In genomic region chr16:23505942-23506605, GRCh38 we compare ENCODE assay signal across 13 cellular contexts. TPM values are rescaled to one million over a fixed set of nuclear protein-coding genes. Genes with fewer than 3 reads are reported as not detected.
DNase-seq lines count a peak whose midpoint lies in the region; ATAC-seq, FAIRE-seq and TF ChIP-seq lines count a peak whose summit lies in the region.
"Had no signal": no experiment of that assay in that cellular context is flagged by ENCODE, and none has a peak within 500 bp of the region (broad histone marks: within the 10 kb centered on the region; RNA-seq: fewer than 3 reads in every experiment).

No MANE protein-coding gene starts in this region.

- peak overlapping the region; percentile 13 for H3K27ac Mint-ChIP-seq in activated T-helper 1 cell treated with anti-CD3 and anti-CD28 coated beads, Interleukin-12 subunit alpha, Interleukin-12 subunit beta, Interleukin-2, Interleukin-4 antibody, amounts not matched to agents 30 ng/mL and 10 ng/mL and 1 ng/mL, durations not matched to agents 14 hours and 24 hours and 36 hours

- no peaks in the 10 kb centered on the region for H3K9me3 ChIP-seq in BLaER1 treated with 17β-estradiol and CSF1 and Interleukin-3, amounts not matched to agents 10 nM and 100 nM (replicated peaks in 1 of 11)
- no peaks in the 10 kb centered on the region for H3K9me3 ChIP-seq in lower lobe of right lung
- H3K9me3 ChIP-seq: upper lobe of right lung had no signal

- H3K36me3 Mint-ChIP-seq in activated T-helper 1 cell treated with anti-CD3 and anti-CD28 coated beads, Interleukin-12 subunit alpha, Interleukin-12 subunit beta, Interleukin-2, Interleukin-4 antibody, amounts not matched to agents 30 ng/mL and 10 ng/mL and 1 ng/mL, durations not matched to agents 14 hours and 24 hours and 36 hours (ENCODE audit: low read depth): peaks cover 21% of the 10 kb centered on the region

- peak; percentile 23 for FAIRE-seq in GM12891 (lab: Jason Lieb, UNC)

- H3K27ac ChIP-seq in BLaER1 treated with 17β-estradiol and CSF1 and Interleukin-3, amounts not matched to agents 10 nM and 100 nM: no peak overlapping the region
- H3K27ac ChIP-seq in coronary artery (no peak overlapping the region), lower lobe of right lung (no peak overlapping the region)

- no peaks in the 10 kb centered on the region for H3K27me3 Mint-ChIP-seq in activated T-helper 1 cell treated with anti-CD3 and anti-CD28 coated beads, Interleukin-12 subunit alpha, Interleukin-12 subunit beta, Interleukin-2, Interleukin-4 antibody, amounts not matched to agents 30 ng/mL and 10 ng/mL and 1 ng/mL, durations not matched to agents 14 hours and 24 hours and 36 hours (ENCODE audit: insufficient read depth)

- peak overlapping the region; percentile 89 to 97 (median 96) for H3K4me2 ChIP-seq in BLaER1 treated with 17β-estradiol and CSF1 and Interleukin-3, amounts not matched to agents 10 nM and 100 nM

- no peaks in the 10 kb centered on the region for H3K27me3 ChIP-seq in BLaER1 treated with 17β-estradiol and CSF1 and Interleukin-3, amounts not matched to agents 10 nM and 100 nM
- H3K27me3 ChIP-seq in kidney epithelial cell (ENCODE audit: control insufficient read depth, insufficient read depth, low read length) (no peaks in the 10 kb centered on the region), lower lobe of right lung (ENCODE audit: low read depth) (no peaks in the 10 kb centered on the region)
- H3K27me3 ChIP-seq: upper lobe of right lung had no signal

- peak overlapping the region in 5 of 10 experiments; percentile 6 to 92 (median 88); a peak in 8 of 20 replicates for H3K4me3 ChIP-seq in BLaER1 treated with 17β-estradiol and CSF1 and Interleukin-3, amounts not matched to agents 10 nM and 100 nM
- H3K4me3 ChIP-seq in kidney epithelial cell (ENCODE audit: low read depth, low read length): no peak overlapping the region
- H3K4me3 ChIP-seq in coronary artery: no peak overlapping the region
- H3K4me3 ChIP-seq in lower lobe of right lung: no peak overlapping the region
- H3K4me3 ChIP-seq: upper lobe of right lung had no signal

- peaks cover 69% of the 10 kb centered on the region for H3K4me1 Mint-ChIP-seq in activated T-helper 1 cell treated with anti-CD3 and anti-CD28 coated beads, Interleukin-12 subunit alpha, Interleukin-12 subunit beta, Interleukin-2, Interleukin-4 antibody, amounts not matched to agents 30 ng/mL and 10 ng/mL and 1 ng/mL, durations not matched to agents 14 hours and 24 hours and 36 hours (ENCODE audit: low read depth)

- peak; percentile 7 for TF ChIP-seq CTCF in kidney epithelial cell (IDR thresholded peaks at IDR 0.05; ENCODE audit: insufficient read depth, low read length, poor library complexity, severe bottlenecking)
- no peak for TF ChIP-seq CTCF in coronary artery (IDR thresholded peaks at IDR 0.05)
- no peak for TF ChIP-seq CTCF in lower lobe of right lung (IDR thresholded peaks at IDR 0.05)

- ATAC-seq in HG02759 (IDR thresholded peaks at IDR 0.05; ENCODE audit: unreplicated experiment) (no peak), lower lobe of right lung (no peak)
- ATAC-seq: upper lobe of right lung had no signal

- H3K9ac ChIP-seq in BLaER1 treated with 17β-estradiol and CSF1 and Interleukin-3, amounts not matched to agents 10 nM and 100 nM: peak overlapping the region in 3 of 11 experiments; percentile 7 to 19 (median 16); a peak in 3 of 22 replicates

- peaks cover 13 to 70% (median 49%) of the 10 kb centered on the region in 11 experiments; a peak in 21 of 22 replicates for H3K36me3 ChIP-seq in BLaER1 treated with 17β-estradiol and CSF1 and Interleukin-3, amounts not matched to agents 10 nM and 100 nM
- no peaks in the 10 kb centered on the region for H3K36me3 ChIP-seq in kidney epithelial cell (ENCODE audit: control insufficient read depth, insufficient read depth, low read length)
- no peaks in the 10 kb centered on the region for H3K36me3 ChIP-seq in lower lobe of right lung

- no peak for TF ChIP-seq POLR2A in GM12891 (IDR thresholded peaks at IDR 0.05; ENCODE audit: low read depth, low read length)

- no peaks in the 10 kb centered on the region for H3K9me3 Mint-ChIP-seq in activated T-helper 1 cell treated with anti-CD3 and anti-CD28 coated beads, Interleukin-12 subunit alpha, Interleukin-12 subunit beta, Interleukin-2, Interleukin-4 antibody, amounts not matched to agents 30 ng/mL and 10 ng/mL and 1 ng/mL, durations not matched to agents 14 hours and 24 hours and 36 hours

- peaks cover 85 to 88% (median 86%) of the 10 kb centered on the region in 11 experiments for H4K20me1 ChIP-seq in BLaER1 treated with 17β-estradiol and CSF1 and Interleukin-3, amounts not matched to agents 10 nM and 100 nM

- peaks cover 74 to 86% (median 81%) of the 10 kb centered on the region in 10 experiments for H3K4me1 ChIP-seq in BLaER1 treated with 17β-estradiol and CSF1 and Interleukin-3, amounts not matched to agents 10 nM and 100 nM
- peaks cover 76% of the 10 kb centered on the region for H3K4me1 ChIP-seq in lower lobe of right lung

- DNase-seq in GM12891 (ENCODE audit: insufficient read length, low spot score) (no peak), kidney epithelial cell (ENCODE audit: low read depth) (no peak), inferior parietal cortex (ENCODE audit: extremely low spot score) (no peak), coronary artery (ENCODE audit: low spot score) (no peak), lower lobe of right lung (no peak)
- no peak for DNase-seq in activated T-helper 1 cell treated with anti-CD3 and anti-CD28 coated beads, Interleukin-12 subunit alpha, Interleukin-12 subunit beta, Interleukin-2, Interleukin-4 antibody, amounts not matched to agents 30 ng/mL and 10 ng/mL and 1 ng/mL, durations not matched to agents 14 hours and 24 hours and 36 hours (ENCODE audit: low spot score)
- DNase-seq: Calu3; cerebellar nuclear complex; NCI-H2227 treated with DMSO at 0.1 percent for 48 hours; stimulated activated CD4-positive, alpha-beta T cell treated with anti-CD3 and anti-CD28 coated beads, Interleukin-4, amount 100 ng/mL, for 4 hours; upper lobe of right lung had no signal

- peak overlapping the region; percentile 1 for H3K4me3 Mint-ChIP-seq in activated T-helper 1 cell treated with anti-CD3 and anti-CD28 coated beads, Interleukin-12 subunit alpha, Interleukin-12 subunit beta, Interleukin-2, Interleukin-4 antibody, amounts not matched to agents 30 ng/mL and 10 ng/mL and 1 ng/mL, durations not matched to agents 14 hours and 24 hours and 36 hours

- intact Hi-C loops in activated T-helper 1 cell treated with anti-CD3 and anti-CD28 coated beads, Interleukin-12 subunit alpha, Interleukin-12 subunit beta, Interleukin-2, Interleukin-4 antibody, amounts not matched to agents 30 ng/mL and 10 ng/mL and 1 ng/mL, durations not matched to agents 14 hours and 24 hours and 36 hours (cut with micrococcal nuclease): loop anchor here (2.0 kb wide), 3 partner anchors 53 to 165 kb away; partner anchors contain the start of genes COG7, DCTN5 and PALB2
- intact Hi-C loops in lower lobe of right lung (cut with DNase I): no loop called here

TF ChIP-seq in GM12891, 5 proteins besides CTCF, POLR2A, EP300 and RAD21:
- 0 out of 2 replicates have a peak, but pooled peaks have one; percentile 10 for TF ChIP-seq POU2F2 (IDR thresholded peaks at IDR 0.05; ENCODE audit: low read depth, low read length)
- TF ChIP-seq PAX5 (IDR thresholded peaks at IDR 0.05; ENCODE audit: insufficient read depth, low read length, severe bottlenecking): no peak

RNA-seq across cellular contexts. Expression of gene GGA2, which starts 4.2 kb away (rescaled TPM):
- 65.5 TPM for polyA plus RNA-seq in GM12891 (2012; ENCODE audit: low read depth, missing spikeins)
- total RNA-seq in activated T-helper 1 cell treated with anti-CD3 and anti-CD28 coated beads, Interleukin-12 subunit alpha, Interleukin-12 subunit beta, Interleukin-2, Interleukin-4 antibody, amounts not matched to agents 30 ng/mL and 10 ng/mL and 1 ng/mL, durations not matched to agents 14 hours and 24 hours and 36 hours: 106 and 112 TPM in 2 replicates
- 41.6 and 43.6 TPM in 2 replicates for total RNA-seq in kidney epithelial cell
- total RNA-seq in lower lobe of right lung: 204 TPM

RNA-seq across cellular contexts. Expression of gene EARS2, which starts 51.1 kb away (rescaled TPM):
- 16.2 TPM for polyA plus RNA-seq in GM12891 (2012; ENCODE audit: low read depth, missing spikeins)
- total RNA-seq in activated T-helper 1 cell treated with anti-CD3 and anti-CD28 coated beads, Interleukin-12 subunit alpha, Interleukin-12 subunit beta, Interleukin-2, Interleukin-4 antibody, amounts not matched to agents 30 ng/mL and 10 ng/mL and 1 ng/mL, durations not matched to agents 14 hours and 24 hours and 36 hours: 27.8 and 29.9 TPM in 2 replicates
- 22.3 and 44.8 TPM in 2 replicates for total RNA-seq in kidney epithelial cell
- 19.5 TPM for total RNA-seq in lower lobe of right lung

RNA-seq across cellular contexts. Expression of gene UBFD1, which starts 51.5 kb away (rescaled TPM):
- 18.7 TPM for polyA plus RNA-seq in GM12891 (2012; ENCODE audit: low read depth, missing spikeins)
- total RNA-seq in activated T-helper 1 cell treated with anti-CD3 and anti-CD28 coated beads, Interleukin-12 subunit alpha, Interleukin-12 subunit beta, Interleukin-2, Interleukin-4 antibody, amounts not matched to agents 30 ng/mL and 10 ng/mL and 1 ng/mL, durations not matched to agents 14 hours and 24 hours and 36 hours: 54.9 and 55.0 TPM in 2 replicates
- 135 and 170 TPM in 2 replicates for total RNA-seq in kidney epithelial cell
- total RNA-seq in lower lobe of right lung: 39.1 TPM

RNA-seq across cellular contexts. Expression of gene COG7, which starts 53.1 kb away (rescaled TPM):
- 8.2 TPM for polyA plus RNA-seq in GM12891 (2012; ENCODE audit: low read depth, missing spikeins)
- 23.5 and 24.1 TPM in 2 replicates for total RNA-seq in activated T-helper 1 cell treated with anti-CD3 and anti-CD28 coated beads, Interleukin-12 subunit alpha, Interleukin-12 subunit beta, Interleukin-2, Interleukin-4 antibody, amounts not matched to agents 30 ng/mL and 10 ng/mL and 1 ng/mL, durations not matched to agents 14 hours and 24 hours and 36 hours
- 10.7 and 13.6 TPM in 2 replicates for total RNA-seq in kidney epithelial cell
- 21.3 TPM for total RNA-seq in lower lobe of right lung
